ENCODE assay signal across 14 cellular contexts in genomic region chr10:130025326-130025725, GRCh38.
DNase-seq lines count a peak whose midpoint lies in the region; ATAC-seq and TF ChIP-seq lines count a peak whose summit lies in the region.
"Had no signal": no experiment of that assay in that cellular context is flagged by ENCODE, and none has a peak within 500 bp of the region (broad histone marks: within the 10 kb centered on the region; RNA-seq: fewer than 3 reads in every experiment).

No MANE protein-coding gene starts in this region.

- H3K9me3 ChIP-seq in RWPE2 (ENCODE audit: severe bottlenecking) = no peaks in the 10 kb centered on the region
- H3K9me3 ChIP-seq: Caco-2, HAP-1 had no signal

- no peaks in the 10 kb centered on the region for H3K27me3 ChIP-seq in RWPE2 (ENCODE audit: insufficient read depth, poor library complexity, severe bottlenecking)

- no peak overlapping the region for H3K4me3 ChIP-seq in RWPE2 (ENCODE audit: severe bottlenecking)
- H3K4me3 ChIP-seq: HAP-1 had no signal

- TF ChIP-seq CTCF in RWPE2 (IDR thresholded peaks at IDR 0.05; ENCODE audit: poor library complexity, severe bottlenecking) = no peak

- H3K27ac ChIP-seq in RWPE2 (ENCODE audit: poor library complexity, severe bottlenecking) = peak overlapping the region; percentile 48

- DNase-seq in DMS79 (lab: John Stamatoyannopoulos, UW) (peak; percentile 5), DMS79 treated with DMSO at 0.1 percent for 48 hours (lab: John Stamatoyannopoulos, UW) (peak; percentile 5), RWPE2 (ENCODE audit: low spot score) (peak; percentile 41), mesenteric fat pad (ENCODE audit: low spot score) (peak; percentile 60), SKM-1 treated with dmso at 0.1 percent for 144 hours (lab: John Stamatoyannopoulos, UW; ENCODE audit: unreplicated experiment) (no peak), RKO (ENCODE audit: low spot score) (no peak)
- DNase-seq: C1 segment of cervical spinal cord; CD4-positive, alpha-beta memory T cell; DMS153; GF-D8; GOT3 had no signal

- no peaks in the 10 kb centered on the region for H3K36me3 ChIP-seq in RWPE2 (ENCODE audit: low read depth)
- H3K36me3 ChIP-seq: HAP-1 had no signal

- H3K4me1 ChIP-seq in RWPE2 (ENCODE audit: insufficient read depth, poor library complexity, severe bottlenecking) = peaks cover 7% of the 10 kb centered on the region
- H3K4me1 ChIP-seq: Caco-2, HAP-1 had no signal

- ATAC-seq in RWPE2 (ENCODE audit: low read depth) (peak; percentile 56), GM18502 (IDR thresholded peaks at IDR 0.05; ENCODE audit: poor library complexity, unreplicated experiment) (no peak)

Comparison
In these comparisons a context has a peak if more than half of its experiments do, and no peak if none do; other contexts are left out.
1. DNase-seq: peak in DMS79 (single experiment), DMS79 treated with DMSO at 0.1 percent for 48 hours (single experiment), RWPE2 (single experiment) and mesenteric fat pad (single experiment); none in SKM-1 treated with dmso at 0.1 percent for 144 hours (single experiment) and RKO (single experiment).